1 cellular context compared by ENCODE assay signal in genomic region chr6:53962631-53963030, GRCh38.
TF ChIP-seq lines count a peak whose summit lies in the region.

No MANE protein-coding gene starts in this region.

TF ChIP-seq in WTC11, 78 proteins besides CTCF, POLR2A, EP300 and RAD21 (continued from another document):
- TF ChIP-seq HMGA2 (CRISPR knock-in tag; IDR thresholded peaks at IDR 0.05) (no peak), ZNF423 (CRISPR knock-in tag; IDR thresholded peaks at IDR 0.05) (no peak), IRF1 (CRISPR knock-in tag; IDR thresholded peaks at IDR 0.05) (no peak), ZNF232 (CRISPR knock-in tag; IDR thresholded peaks at IDR 0.05) (no peak), ESRRA (CRISPR knock-in tag; IDR thresholded peaks at IDR 0.05; ENCODE audit: borderline replicate concordance) (no peak), TCF7 (CRISPR knock-in tag; IDR thresholded peaks at IDR 0.05; ENCODE audit: low read depth) (no peak)
TF ChIP-seq in WTC11: peak in this region for 0.
